ENCODE assay signal across 12 cellular contexts in genomic region chr4:152094851-152095700, GRCh38.
DNase-seq lines count a peak whose midpoint lies in the region; ATAC-seq and TF ChIP-seq lines count a peak whose summit lies in the region.
"Had no signal": no experiment of that assay in that cellular context is flagged by ENCODE, and none has a peak within 500 bp of the region (broad histone marks: within the 10 kb centered on the region; RNA-seq: fewer than 3 reads in every experiment).

No MANE protein-coding gene starts in this region.

- no peaks in the 10 kb centered on the region for H3K9me3 ChIP-seq in CD4-positive, alpha-beta T cell (ENCODE audit: control insufficient read depth, low read length)
- H3K9me3 ChIP-seq: heart left ventricle, Peyer's patch had no signal

- POLR2A ChIA-PET in CD4-positive, alpha-beta T cell (lab: Charles Lee): interaction anchor here (0.6 kb wide), 1 partner anchor 234 kb away, joined by 3 read pairs; no protein-coding TSS in a partner anchor

- H3K27me3 ChIP-seq in CD4-positive, alpha-beta T cell (ENCODE audit: control insufficient read depth, insufficient read depth, low read length): no peaks in the 10 kb centered on the region
- H3K27me3 ChIP-seq in foreskin keratinocyte: no peaks in the 10 kb centered on the region
- H3K27me3 ChIP-seq: heart left ventricle, Peyer's patch had no signal

- no peak for ATAC-seq in CD4-positive, alpha-beta T cell (ENCODE audit: poor library complexity)
- ATAC-seq in foreskin keratinocyte (peak; percentile 61), HG02571 (IDR thresholded peaks at IDR 0.05; ENCODE audit: unreplicated experiment) (no peak)
- ATAC-seq: heart left ventricle had no signal

- H3K27ac ChIP-seq in CD4-positive, alpha-beta T cell (ENCODE audit: low read depth, low read length): no peak overlapping the region
- peak overlapping the region; percentile 27 for H3K27ac ChIP-seq in foreskin keratinocyte
- H3K27ac ChIP-seq: heart left ventricle, Peyer's patch had no signal

- H3K27ac Mint-ChIP-seq in CD4-positive, alpha-beta T cell: peak overlapping the region; percentile 95
- peak overlapping the region; percentile 56 for H3K27ac Mint-ChIP-seq in HFFc6

- peaks cover 11% of the 10 kb centered on the region for H3K4me1 ChIP-seq in foreskin keratinocyte
- H3K4me1 ChIP-seq: Peyer's patch had no signal

- no peaks in the 10 kb centered on the region for H3K9me3 Mint-ChIP-seq in CD4-positive, alpha-beta T cell
- H3K9me3 Mint-ChIP-seq in HFFc6: no peaks in the 10 kb centered on the region

- H3K36me3 Mint-ChIP-seq in CD4-positive, alpha-beta T cell (ENCODE audit: low read depth): no peaks in the 10 kb centered on the region
- no peaks in the 10 kb centered on the region for H3K36me3 Mint-ChIP-seq in HFFc6 (ENCODE audit: low read depth)

- peaks cover 68% of the 10 kb centered on the region for H3K4me1 Mint-ChIP-seq in CD4-positive, alpha-beta T cell (ENCODE audit: low read depth)
- peaks cover 27% of the 10 kb centered on the region for H3K4me1 Mint-ChIP-seq in HFFc6 (ENCODE audit: low read depth)

- intact Hi-C loops in CD4-positive, alpha-beta T cell (cut with DNase I, micrococcal nuclease): loop anchor here in 1 of 2 experiments (5.0 kb wide), 1 partner anchor 333 kb away; the partner anchor contains the start of gene GATB

- no peak for TF ChIP-seq CTCF in CD4-positive, alpha-beta T cell (IDR thresholded peaks at IDR 0.05)
- TF ChIP-seq CTCF in HFFc6 (IDR thresholded peaks at IDR 0.05) (no peak), foreskin keratinocyte (conservative IDR thresholded peaks at IDR 0.05) (no peak)

- no peak overlapping the region for H3K4me3 Mint-ChIP-seq in CD4-positive, alpha-beta T cell
- H3K4me3 Mint-ChIP-seq in HFFc6: peak overlapping the region; percentile 55; the same call in 1 of the 2 replicates

- CTCF ChIA-PET in CD4-positive, alpha-beta T cell (lab: Charles Lee): no interaction called here

- DNase-seq in CD4-positive, alpha-beta T cell: no peak
- DNase-seq in HFFc6 (peak; percentile 63), SHP77 treated with DMSO at 0.1 percent for 48 hours (lab: John Stamatoyannopoulos, UW) (peak; percentile 51), foreskin keratinocyte (peak; percentile 42 to 54), germinal center (ENCODE audit: low spot score) (no peak), amygdala (lab: John Stamatoyannopoulos, UW) (no peak), iPS-NIHi7 (ENCODE audit: extremely low spot score) (no peak)
- DNase-seq: activated CD4-positive, alpha-beta T cell treated with anti-CD3 and anti-CD28 coated beads for 1 hour; GF-D8; heart left ventricle; Peyer's patch had no signal

- H3K27me3 Mint-ChIP-seq in CD4-positive, alpha-beta T cell: no peaks in the 10 kb centered on the region
- no peaks in the 10 kb centered on the region; the same call in none of the 2 replicates for H3K27me3 Mint-ChIP-seq in HFFc6 (ENCODE audit: insufficient read depth)

Comparison
In these comparisons a context has a peak if more than half of its experiments do, and no peak if none do; other contexts are left out.
1. DNase-seq: peak in HFFc6 (single experiment), SHP77 treated with DMSO at 0.1 percent for 48 hours (single experiment) and foreskin keratinocyte (2 of 2); none in CD4-positive, alpha-beta T cell (0 of 10), germinal center (single experiment), amygdala (0 of 56) and iPS-NIHi7 (single experiment).